ENCODE assay signal across 8 cellular contexts in genomic region chr20:25389381-25389857, GRCh38. TPM values are rescaled to one million over a fixed set of nuclear protein-coding genes. Genes with fewer than 3 reads are reported as not detected.
DNase-seq lines count a peak whose midpoint lies in the region; ATAC-seq and TF ChIP-seq lines count a peak whose summit lies in the region.

No MANE protein-coding gene starts in this region.

- H3K4me3 Mint-ChIP-seq in neural crest cell = peak overlapping the region; percentile 90

- H3K4me3 ChIP-seq in BE2C (ENCODE audit: low read depth, low read length) = peak overlapping the region; percentile 96
- peak overlapping the region; percentile 98 for H3K4me3 ChIP-seq in RWPE2 (ENCODE audit: severe bottlenecking)

- H3K27ac Mint-ChIP-seq in neural crest cell (ENCODE audit: unreplicated experiment) = no peak overlapping the region

- H3K27me3 ChIP-seq in BE2C (no peaks in the 10 kb centered on the region), RWPE2 (ENCODE audit: insufficient read depth, poor library complexity, severe bottlenecking) (no peaks in the 10 kb centered on the region)

- ATAC-seq in GM21367 (IDR thresholded peaks at IDR 0.05; ENCODE audit: unreplicated experiment) (peak; percentile 3), RWPE2 (ENCODE audit: low read depth) (peak; percentile 6), HG03159 (IDR thresholded peaks at IDR 0.05; ENCODE audit: unreplicated experiment) (no peak), GM18502 (IDR thresholded peaks at IDR 0.05; ENCODE audit: poor library complexity, unreplicated experiment) (no peak)

- no peaks in the 10 kb centered on the region; the same call in none of the 2 replicates for H3K36me3 ChIP-seq in BE2C
- H3K36me3 ChIP-seq in RWPE2 (ENCODE audit: low read depth) = peaks cover 4% of the 10 kb centered on the region

- H3K9me3 Mint-ChIP-seq in neural crest cell = no peaks in the 10 kb centered on the region

- H3K9me3 ChIP-seq in BE2C (no peaks in the 10 kb centered on the region), RWPE2 (ENCODE audit: severe bottlenecking) (no peaks in the 10 kb centered on the region)

- peaks cover 7% of the 10 kb centered on the region for H3K36me3 Mint-ChIP-seq in neural crest cell (ENCODE audit: low read depth)

- H3K27ac ChIP-seq in RWPE2 (ENCODE audit: poor library complexity, severe bottlenecking) (peak overlapping the region; percentile 61), epithelial cell of prostate (peak overlapping the region; percentile 49)

- DNase-seq in BE2C = no peak
- DNase-seq in RWPE2 (ENCODE audit: low spot score) = no peak
- DNase-seq in epithelial cell of prostate (ENCODE audit: low read depth, low spot score) = no peak
- no peak for DNase-seq in neural crest cell (ENCODE audit: low read depth, low spot score)
- no peak for DNase-seq in cortex of kidney (lab: John Stamatoyannopoulos, UW)

- H3K4me1 ChIP-seq in BE2C = no peaks in the 10 kb centered on the region
- peaks cover 7% of the 10 kb centered on the region for H3K4me1 ChIP-seq in RWPE2 (ENCODE audit: insufficient read depth, poor library complexity, severe bottlenecking)

- TF ChIP-seq CTCF in BE2C (IDR thresholded peaks at IDR 0.05; ENCODE audit: low read depth, low read length) = no peak
- no peak for TF ChIP-seq CTCF in RWPE2 (IDR thresholded peaks at IDR 0.05; ENCODE audit: poor library complexity, severe bottlenecking)
- TF ChIP-seq CTCF in neural crest cell (conservative IDR thresholded peaks at IDR 0.05) = no peak

- H3K27me3 Mint-ChIP-seq in neural crest cell (ENCODE audit: low read depth) = no peaks in the 10 kb centered on the region

- H3K4me1 Mint-ChIP-seq in neural crest cell = peaks cover 26% of the 10 kb centered on the region

RNA-seq across cellular contexts. Expression of gene ABHD12, which starts 1.2 kb away (rescaled TPM):
- 93.2 TPM for polyA plus RNA-seq in BE2C (2012; ENCODE audit: insufficient read depth, insufficient read length, low read depth)
- 51.3 and 51.6 TPM in 2 replicates for total RNA-seq in neural crest cell

RNA-seq across cellular contexts. Expression of gene GINS1, which starts 18.1 kb away (rescaled TPM):
- polyA plus RNA-seq in BE2C (2012; ENCODE audit: insufficient read depth, insufficient read length, low read depth) = 3.8 TPM
- 53.9 and 56.5 TPM in 2 replicates for total RNA-seq in neural crest cell

Comparison
In these comparisons a context has a peak if more than half of its experiments do, and no peak if none do; other contexts are left out.
1. ATAC-seq: peak in GM21367 (single experiment) and RWPE2 (single experiment); none in HG03159 (single experiment) and GM18502 (single experiment).